12 cellular contexts compared by ENCODE assay signal in genomic region chr13:83881031-83881727, GRCh38. TPM values are rescaled to one million over a fixed set of nuclear protein-coding genes. Genes with fewer than 3 reads are reported as not detected.
DNase-seq lines count a peak whose midpoint lies in the region; ATAC-seq and TF ChIP-seq lines count a peak whose summit lies in the region.
"Had no signal": no experiment of that assay in that cellular context is flagged by ENCODE, and none has a peak within 500 bp of the region (broad histone marks: within the 10 kb centered on the region; RNA-seq: fewer than 3 reads in every experiment).

No MANE protein-coding gene starts in this region.

- H3K4me2 ChIP-seq in smooth muscle cell: peak overlapping the region; percentile 84

- H3K4me3 Mint-ChIP-seq in HFFc6 (peak overlapping the region; percentile 90), WTC11 (peak overlapping the region; percentile 82)

- H3K36me3 ChIP-seq in smooth muscle cell (ENCODE audit: low read depth) (no peaks in the 10 kb centered on the region), tibial artery (no peaks in the 10 kb centered on the region)

- no peaks in the 10 kb centered on the region for H3K79me2 ChIP-seq in smooth muscle cell (ENCODE audit: low read depth)

- peaks cover 7% of the 10 kb centered on the region; the same call in 1 of the 2 replicates for H3K27me3 Mint-ChIP-seq in HFFc6 (ENCODE audit: insufficient read depth)
- peaks cover 79% of the 10 kb centered on the region for H3K27me3 Mint-ChIP-seq in WTC11 (ENCODE audit: low read depth)

- H3F3A ChIP-seq in smooth muscle cell (ENCODE audit: low read depth): no peaks in the 10 kb centered on the region

- no peak overlapping the region for H3K27ac ChIP-seq in smooth muscle cell (ENCODE audit: low read depth)
- H3K27ac ChIP-seq in tibial artery: no peak overlapping the region
- no peak overlapping the region for H3K27ac ChIP-seq in RWPE1

- H3K4me3 ChIP-seq in iPS-11a (ENCODE audit: low read depth, low read length) (peak overlapping the region; percentile 8), smooth muscle cell (peak overlapping the region; percentile 27), tibial artery (no peak overlapping the region)

- DNase-seq in HFFc6 (no peak), WTC11 (ENCODE audit: low spot score) (no peak), smooth muscle cell (lab: John Stamatoyannopoulos, UW; ENCODE audit: unreplicated experiment) (no peak), NOMO-1 (lab: John Stamatoyannopoulos, UW; ENCODE audit: unreplicated experiment in 2 of 2) (no peak), tibial artery (no peak), RWPE1 (ENCODE audit: low spot score) (no peak)
- DNase-seq: activated CD8-positive, alpha-beta memory T cell treated with anti-CD3 and anti-CD28 coated beads, Interleukin-2, amount 50 U/mL, for 4 hours; PC-3; stimulated activated naive CD4-positive, alpha-beta T cell had no signal

- no peak overlapping the region for H2AFZ ChIP-seq in smooth muscle cell (ENCODE audit: low read depth)

- CTCF ChIA-PET in WTC11 (lab: Charles Lee): no interaction called here
- CTCF ChIA-PET in RWPE1 (lab: Yijun Ruan, JAX): no interaction called here

- WGBS in smooth muscle cell (ENCODE audit: low lambda C conversion rate): 14% methylated on average over 23 of the region's 23 CpGs

- TF ChIP-seq POLR2A in GM18505 (IDR thresholded peaks at IDR 0.05; ENCODE audit: borderline replicate concordance, extremely low read depth, insufficient read depth, insufficient read length): no peak

- H3K36me3 Mint-ChIP-seq in HFFc6 (ENCODE audit: low read depth) (peaks cover 25% of the 10 kb centered on the region), WTC11 (no peaks in the 10 kb centered on the region)

- H3K9me3 ChIP-seq in smooth muscle cell (replicated peaks; ENCODE audit: low read depth) (no peaks in the 10 kb centered on the region), tibial artery (no peaks in the 10 kb centered on the region)

- H3K9ac ChIP-seq in smooth muscle cell (ENCODE audit: low read depth): no peak overlapping the region

- peaks cover 37% of the 10 kb centered on the region for H3K4me1 ChIP-seq in smooth muscle cell (ENCODE audit: low read depth)
- H3K4me1 ChIP-seq in tibial artery: peaks cover 0 to 41% (median 18%) of the 10 kb centered on the region in 4 donors

- peaks cover 92% of the 10 kb centered on the region for H3K27me3 ChIP-seq in smooth muscle cell (ENCODE audit: low read depth)
- H3K27me3 ChIP-seq in tibial artery: peaks cover 0 to 49% of the 10 kb centered on the region in 2 donors

- no peak for ATAC-seq in WTC11
- ATAC-seq in GM18505 (IDR thresholded peaks at IDR 0.05; ENCODE audit: unreplicated experiment): no peak
- ATAC-seq: left colon, PC-3 had no signal

- intact Hi-C loops in tibial artery (cut with DNase I; ENCODE audit: low total_unique reads): no loop called here

- H3K9me3 Mint-ChIP-seq in HFFc6 (peaks cover 9% of the 10 kb centered on the region; the same call in 1 of the 2 replicates), WTC11 (no peaks in the 10 kb centered on the region)

- POLR2A ChIA-PET in WTC11 (lab: Charles Lee): no interaction called here
- POLR2A ChIA-PET in RWPE1 (lab: Yijun Ruan, JAX; ENCODE audit: low non-redundant PET): no interaction called here

- peaks cover 88% of the 10 kb centered on the region for H3K4me1 Mint-ChIP-seq in HFFc6 (ENCODE audit: low read depth)
- peaks cover 62% of the 10 kb centered on the region for H3K4me1 Mint-ChIP-seq in WTC11

- no peaks in the 10 kb centered on the region for H4K20me1 ChIP-seq in smooth muscle cell (ENCODE audit: low read depth)

- H3K27ac Mint-ChIP-seq in HFFc6 (peak overlapping the region; percentile 29; the same call in 1 of the 2 replicates), WTC11 (no peak overlapping the region)

- TF ChIP-seq CTCF in HFFc6 (IDR thresholded peaks at IDR 0.05) (no peak), WTC11 (IDR thresholded peaks at IDR 0.05) (no peak), smooth muscle cell (IDR thresholded peaks at IDR 0.05; ENCODE audit: borderline replicate concordance, insufficient read depth, poor library complexity, severe bottlenecking) (no peak), tibial artery (IDR thresholded peaks at IDR 0.05) (no peak), RWPE1 (conservative IDR thresholded peaks at IDR 0.05; ENCODE audit: low read depth) (no peak)

TF ChIP-seq in WTC11, 78 proteins besides CTCF, POLR2A, EP300 and RAD21:
- TF ChIP-seq SMAD4 (CRISPR knock-in tag; IDR thresholded peaks at IDR 0.05): no peak
- TF ChIP-seq ZNF138 (CRISPR knock-in tag; conservative IDR thresholded peaks at IDR 0.05): no peak

RNA-seq across cellular contexts. Expression of gene SLITRK1, which starts 1.1 kb away (rescaled TPM):
- total RNA-seq in HFFc6 (2021; fragmentation: NEBNext Ultra II Directional; extraction: Animal tissue kit (Norgen Biotek cat#: 25700)): 10 to 100 TPM in 5 of 6 experiments, 1 to 10 TPM in 1; 9.1 to 23.2 (median 11.1) TPM
- total RNA-seq in WTC11 (2021): 1.1 to 1.9 TPM (median 1.6 TPM) in 3 replicates
- not detected in 2 replicates for total RNA-seq in smooth muscle cell
- polyA plus RNA-seq in smooth muscle cell: not detected in 2 replicates
- total RNA-seq: PC-3 had no signal

Comparison
In these comparisons a context has a peak if more than half of its experiments do, and no peak if none do; other contexts are left out.
1. H3K4me3 ChIP-seq: peak in iPS-11a (single experiment) and smooth muscle cell (single experiment); none in tibial artery (0 of 2).